Comparison of ENCODE assay signal across 8 cellular contexts in the genomic region with DNA sequence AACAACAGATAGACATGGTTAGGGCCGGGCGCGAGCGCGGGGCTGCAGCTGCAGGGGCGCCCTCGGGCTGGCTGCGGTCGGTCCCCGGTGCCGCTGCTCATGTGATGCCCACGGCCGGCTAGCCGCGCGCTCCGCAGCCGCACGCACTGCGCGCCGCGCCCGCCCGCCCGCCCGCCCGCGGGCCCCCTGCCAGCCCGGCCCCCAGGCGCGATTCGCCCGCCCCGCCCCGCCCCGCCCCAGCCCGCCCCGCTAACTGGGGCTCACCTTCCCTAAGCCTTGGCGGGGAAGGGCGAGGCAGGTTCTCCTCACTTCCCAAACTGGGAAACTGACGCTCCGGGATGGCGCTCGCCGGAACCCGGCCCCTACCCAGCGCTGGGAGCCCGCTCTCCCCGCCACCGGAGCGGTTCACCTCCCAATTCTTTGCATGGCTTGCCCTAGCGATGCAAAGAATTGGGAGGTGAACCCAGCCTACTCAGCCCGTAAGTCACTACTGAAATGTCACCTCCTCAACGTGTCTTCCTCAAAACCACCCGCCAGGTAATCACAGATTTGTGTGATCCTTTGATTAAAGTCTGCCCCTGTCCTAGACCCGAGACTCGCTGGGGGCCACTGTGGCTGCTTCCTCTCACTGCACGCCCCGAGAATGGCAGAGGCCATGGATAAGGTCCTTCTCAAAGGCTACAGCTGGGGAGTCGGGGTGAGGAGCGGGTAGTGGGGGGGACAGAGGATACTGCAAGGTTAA.
DNase-seq lines count a peak whose midpoint lies in the region; ATAC-seq and TF ChIP-seq lines count a peak whose summit lies in the region.

No MANE protein-coding gene starts in this region.

- H3K4me3 ChIP-seq in fibroblast of villous mesenchyme (ENCODE audit: low read depth, low read length) (peak overlapping the region; percentile 44), skeletal muscle satellite cell (ENCODE audit: low read length) (peak overlapping the region; percentile 56)

- H3K27me3 ChIP-seq in skeletal muscle satellite cell (ENCODE audit: control insufficient read depth, insufficient read depth, low read length) = peaks cover 3% of the 10 kb centered on the region

- peak; percentile 36 to 51 for DNase-seq in stimulated activated CD4-positive, alpha-beta T cell treated with anti-CD3 and anti-CD28 coated beads, Interleukin-2, amount 100 ng/mL, for 24 hours
- DNase-seq in stimulated activated CD4-positive, alpha-beta T cell treated with anti-CD3 and anti-CD28 coated beads, Interleukin-12 subunit alpha, Interleukin-12 subunit beta, amount 100 ng/mL, for 4 hours = no peak
- DNase-seq in activated CD8-positive, alpha-beta memory T cell treated with anti-CD3 and anti-CD28 coated beads, Interleukin-2, amount 50 U/mL, for 4 hours = peak; percentile 30
- DNase-seq in fibroblast of villous mesenchyme (ENCODE audit: low read depth) (peak; percentile 32), NCI-H1436 treated with DMSO at 0.1 percent for 48 hours (lab: John Stamatoyannopoulos, UW) (no peak), NCI-H226 (no peak)

- no peak overlapping the region for H3K9ac ChIP-seq in skeletal muscle satellite cell (ENCODE audit: low read depth, low read length)

- H3K36me3 ChIP-seq in skeletal muscle satellite cell (ENCODE audit: insufficient read depth, low read length) = no peaks in the 10 kb centered on the region

- H3K4me1 ChIP-seq in skeletal muscle satellite cell (ENCODE audit: control insufficient read depth, insufficient read depth, low read length) = peaks cover 37% of the 10 kb centered on the region

- H3K9me3 ChIP-seq in skeletal muscle satellite cell (replicated peaks; ENCODE audit: low read length) = no peaks in the 10 kb centered on the region

- no peak for TF ChIP-seq CTCF in fibroblast of villous mesenchyme (IDR thresholded peaks at IDR 0.05; ENCODE audit: insufficient read depth, low read depth, low read length)

- peak; percentile 34 for ATAC-seq in HG03175 (IDR thresholded peaks at IDR 0.05; ENCODE audit: unreplicated experiment)

- H3K4me2 ChIP-seq in skeletal muscle satellite cell (ENCODE audit: low read length) = peak overlapping the region; percentile 78

Comparison
In these comparisons a context has a peak if more than half of its experiments do, and no peak if none do; other contexts are left out.
1. DNase-seq: peak in stimulated activated CD4-positive, alpha-beta T cell treated with anti-CD3 and anti-CD28 coated beads, Interleukin-2, amount 100 ng/mL, for 24 hours (2 of 2), activated CD8-positive, alpha-beta memory T cell treated with anti-CD3 and anti-CD28 coated beads, Interleukin-2, amount 50 U/mL, for 4 hours (single experiment) and fibroblast of villous mesenchyme (single experiment); none in stimulated activated CD4-positive, alpha-beta T cell treated with anti-CD3 and anti-CD28 coated beads, Interleukin-12 subunit alpha, Interleukin-12 subunit beta, amount 100 ng/mL, for 4 hours (single experiment), NCI-H1436 treated with DMSO at 0.1 percent for 48 hours (single experiment) and NCI-H226 (single experiment).